ENCODE assay signal across 1 cellular context in genomic region chr3:49120438-49121135, GRCh38.
TF ChIP-seq lines count a peak whose summit lies in the region.

TSS of gene USP19 (minus strand) at chr3:49120823. CDS start at chr3:49119145, 1,678 bp downstream.

TF ChIP-seq in GM12878, 131 proteins besides CTCF, POLR2A, EP300 and RAD21 (continued from another document and continues in another):
- 0 out of 2 replicates have a peak, but pooled peaks have one; percentile 39 for TF ChIP-seq ZNF687 (IDR thresholded peaks at IDR 0.05)
- TF ChIP-seq TCF12 (IDR thresholded peaks at IDR 0.05; ENCODE audit: low read depth, low read length) = peak; percentile 34; the same call in 1 of the 2 replicates
- no peak for TF ChIP-seq BMI1 (IDR thresholded peaks at IDR 0.05; ENCODE audit: borderline replicate concordance)
- TF ChIP-seq E2F8 (IDR thresholded peaks at IDR 0.05; ENCODE audit: low read depth, partially characterized antibody) = no peak
- TF ChIP-seq NBN (IDR thresholded peaks at IDR 0.05) = 0 out of 2 replicates have a peak, but pooled peaks have one; percentile 44
- no peak; the same call in 1 of the 2 replicates for TF ChIP-seq MAX (IDR thresholded peaks at IDR 0.05; ENCODE audit: low read depth, low read length)
- peak; percentile 87 for TF ChIP-seq CREM (IDR thresholded peaks at IDR 0.05; ENCODE audit: low read depth)
- TF ChIP-seq BCL3 (IDR thresholded peaks at IDR 0.05; ENCODE audit: borderline replicate concordance, insufficient read depth, low read depth, low read length, poor library complexity, severe bottlenecking) = peak; percentile 40
- TF ChIP-seq KLF5 (IDR thresholded peaks at IDR 0.05; ENCODE audit: partially characterized antibody) = peak; percentile 86
- no peak for TF ChIP-seq PBX3 (IDR thresholded peaks at IDR 0.05; ENCODE audit: insufficient replicate concordance, low read depth, low read length)
- peak; percentile 97 for TF ChIP-seq ELK1 (IDR thresholded peaks at IDR 0.05; ENCODE audit: low read depth, low read length)
- TF ChIP-seq BRCA1 (IDR thresholded peaks at IDR 0.05; ENCODE audit: low read depth, low read length) = no peak
- TF ChIP-seq STAT1 (conservative IDR thresholded peaks at IDR 0.05) = 0 out of 2 replicates have a peak, but pooled peaks have one; percentile 58
- TF ChIP-seq IKZF2 (IDR thresholded peaks at IDR 0.05) = no peak
- no peak for TF ChIP-seq HDAC6 (IDR thresholded peaks at IDR 0.05; ENCODE audit: unreplicated experiment)
- TF ChIP-seq PML (IDR thresholded peaks at IDR 0.05; ENCODE audit: low read length) = 0 out of 2 replicates have a peak, but pooled peaks have one; percentile 62
- TF ChIP-seq RELB (IDR thresholded peaks at IDR 0.05; ENCODE audit: low read depth) = peak; percentile 55; the same call in 1 of the 2 replicates
- TF ChIP-seq ATF2 (IDR thresholded peaks at IDR 0.05; ENCODE audit: low read length) = no peak
- TF ChIP-seq ASH2L (IDR thresholded peaks at IDR 0.05; ENCODE audit: borderline replicate concordance, low read depth) = 0 out of 2 replicates have a peak, but pooled peaks have one; percentile 65
- no peak for TF ChIP-seq SPI1 (IDR thresholded peaks at IDR 0.05; ENCODE audit: borderline replicate concordance, insufficient read depth, low read depth, low read length)
- peak; percentile 41; the same call in 1 of the 2 replicates for TF ChIP-seq RFX5 (IDR thresholded peaks at IDR 0.05; ENCODE audit: low read depth, low read length)
- no peak for TF ChIP-seq CUX1 (IDR thresholded peaks at IDR 0.05; ENCODE audit: insufficient replicate concordance, low read depth, low read length)
- TF ChIP-seq ZSCAN29 (IDR thresholded peaks at IDR 0.05) = no peak
- TF ChIP-seq RBBP5 (conservative IDR thresholded peaks at IDR 0.05) = no peak
- TF ChIP-seq CHD2 (IDR thresholded peaks at IDR 0.05; ENCODE audit: borderline replicate concordance, low read depth, low read length) = peak; percentile 87
- no peak for TF ChIP-seq MTA3 (IDR thresholded peaks at IDR 0.05; ENCODE audit: borderline replicate concordance, low read length)
- TF ChIP-seq ZBTB40 (IDR thresholded peaks at IDR 0.05; ENCODE audit: borderline replicate concordance) = peak; percentile 92
- no peak for TF ChIP-seq CBX5 (IDR thresholded peaks at IDR 0.05; ENCODE audit: low read depth)
- peak; percentile 90 for TF ChIP-seq NR2C1 (IDR thresholded peaks at IDR 0.05)
